ENCODE assay signal across 1 cellular context in genomic region chr1:165871311-165872067, GRCh38.
TF ChIP-seq lines count a peak whose summit lies in the region.

No MANE protein-coding gene starts in this region.

TF ChIP-seq in K562, 482 proteins besides CTCF, POLR2A, EP300 and RAD21 (continued from another document and continues in another):
- TF ChIP-seq, protein P1, sequence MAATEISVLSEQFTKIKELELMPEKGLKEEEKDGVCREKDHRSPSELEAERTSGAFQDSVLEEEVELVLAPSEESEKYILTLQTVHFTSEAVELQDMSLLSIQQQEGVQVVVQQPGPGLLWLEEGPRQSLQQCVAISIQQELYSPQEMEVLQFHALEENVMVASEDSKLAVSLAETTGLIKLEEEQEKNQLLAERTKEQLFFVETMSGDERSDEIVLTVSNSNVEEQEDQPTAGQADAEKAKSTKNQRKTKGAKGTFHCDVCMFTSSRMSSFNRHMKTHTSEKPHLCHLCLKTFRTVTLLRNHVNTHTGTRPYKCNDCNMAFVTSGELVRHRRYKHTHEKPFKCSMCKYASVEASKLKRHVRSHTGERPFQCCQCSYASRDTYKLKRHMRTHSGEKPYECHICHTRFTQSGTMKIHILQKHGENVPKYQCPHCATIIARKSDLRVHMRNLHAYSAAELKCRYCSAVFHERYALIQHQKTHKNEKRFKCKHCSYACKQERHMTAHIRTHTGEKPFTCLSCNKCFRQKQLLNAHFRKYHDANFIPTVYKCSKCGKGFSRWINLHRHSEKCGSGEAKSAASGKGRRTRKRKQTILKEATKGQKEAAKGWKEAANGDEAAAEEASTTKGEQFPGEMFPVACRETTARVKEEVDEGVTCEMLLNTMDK (IDR thresholded peaks at IDR 0.05; ENCODE audit: borderline replicate concordance, insufficient read depth, low read depth, low read length, poor library complexity, severe bottlenecking): peak; percentile 65
- TF ChIP-seq ZKSCAN8 (CRISPR knock-in tag; IDR thresholded peaks at IDR 0.05) (no peak), NR2F6 (CRISPR knock-in tag; IDR thresholded peaks at IDR 0.05) (no peak), MXI1 (IDR thresholded peaks at IDR 0.05; ENCODE audit: low read depth, low read length) (no peak), SRSF9 (IDR thresholded peaks at IDR 0.05; ENCODE audit: borderline replicate concordance, low read depth, low read length) (no peak), CHD4 (IDR thresholded peaks at IDR 0.05; ENCODE audit: insufficient read depth, insufficient replicate concordance, low read depth, low read length, poor library complexity, severe bottlenecking) (peak; percentile 77), ZNF764 (CRISPR knock-in tag; IDR thresholded peaks at IDR 0.05; ENCODE audit: low read depth) (no peak), PYGO2 (tag; IDR thresholded peaks at IDR 0.05) (no peak), SAFB2 (IDR thresholded peaks at IDR 0.05; ENCODE audit: borderline replicate concordance, low read depth, low read length, severe bottlenecking) (no peak), ZNF165 (CRISPR knock-in tag; IDR thresholded peaks at IDR 0.05; ENCODE audit: borderline replicate concordance) (no peak), SRSF3 (IDR thresholded peaks at IDR 0.05; ENCODE audit: insufficient read depth, low read length) (no peak), HSF4 (CRISPR knock-in tag; IDR thresholded peaks at IDR 0.05; ENCODE audit: borderline replicate concordance) (no peak), ZFPM2 (CRISPR knock-in tag; IDR thresholded peaks at IDR 0.05) (no peak), KDM1A (IDR thresholded peaks at IDR 0.05) (0 out of 4 replicates have a peak, but pooled peaks of 1 of the 2 experiments have one; percentile 15), ZNF282 (CRISPR knock-in tag; IDR thresholded peaks at IDR 0.05) (no peak), MTF1 (CRISPR knock-in tag; IDR thresholded peaks at IDR 0.05; ENCODE audit: borderline replicate concordance) (no peak), ZNF239 (CRISPR knock-in tag; IDR thresholded peaks at IDR 0.05) (no peak), ARID2 (IDR thresholded peaks at IDR 0.05) (no peak), ZNF24 (IDR thresholded peaks at IDR 0.05) (peak; percentile 59; the same call in 1 of the 2 replicates), SPI1 (IDR thresholded peaks at IDR 0.05; ENCODE audit: borderline replicate concordance, low read depth, low read length) (0 out of 2 replicates have a peak, but pooled peaks have one; percentile 7), SOX6 (IDR thresholded peaks at IDR 0.05) (0 out of 2 replicates have a peak, but pooled peaks have one; percentile 43), RHOXF2B (CRISPR knock-in tag; conservative IDR thresholded peaks at IDR 0.05) (no peak), ZNF311 (CRISPR knock-in tag; IDR thresholded peaks at IDR 0.05) (no peak), NFATC3 (IDR thresholded peaks at IDR 0.05) (no peak), DMBX1 (CRISPR knock-in tag; IDR thresholded peaks at IDR 0.05; ENCODE audit: borderline replicate concordance) (no peak), ZNF511 (CRISPR knock-in tag; IDR thresholded peaks at IDR 0.05) (no peak), CHCHD3 (CRISPR knock-in tag; IDR thresholded peaks at IDR 0.05) (no peak), MEF2A (IDR thresholded peaks at IDR 0.05; ENCODE audit: control insufficient read depth, low read depth, low read length) (no peak), SIN3B (IDR thresholded peaks at IDR 0.05; ENCODE audit: low read depth) (no peak), FOXM1 (IDR thresholded peaks at IDR 0.05; ENCODE audit: low read depth) (no peak), FOXM1 (CRISPR knock-in tag; IDR thresholded peaks at IDR 0.05; ENCODE audit: low read depth) (no peak), PPARD (CRISPR knock-in tag; IDR thresholded peaks at IDR 0.05) (no peak), CBX8 (IDR thresholded peaks at IDR 0.05; ENCODE audit: borderline replicate concordance, extremely low read depth, low read depth, low read length, poor library complexity, severe bottlenecking) (no peak), RBM15 (IDR thresholded peaks at IDR 0.05; ENCODE audit: insufficient read depth, low read length) (no peak), MCM2 (IDR thresholded peaks at IDR 0.05; ENCODE audit: low read depth) (no peak), ZNF830 (CRISPR knock-in tag; IDR thresholded peaks at IDR 0.05) (no peak), POU5F1 (IDR thresholded peaks at IDR 0.05; ENCODE audit: borderline replicate concordance, low read depth, low read length, partially characterized antibody) (no peak), TEAD2 (tag; IDR thresholded peaks at IDR 0.05) (no peak), ZNF354B (CRISPR knock-in tag; IDR thresholded peaks at IDR 0.05) (no peak), MLLT1 (IDR thresholded peaks at IDR 0.05) (peak in 1 of 2 experiments; percentile 77; a peak in 2 of 4 replicates), RBM22 (IDR thresholded peaks at IDR 0.05; ENCODE audit: low read depth, low read length, poor library complexity, severe bottlenecking) (no peak), HNRNPUL1 (IDR thresholded peaks at IDR 0.05; ENCODE audit: low read length) (no peak), RNF2 (IDR thresholded peaks at IDR 0.05) (no peak), CHD1 (IDR thresholded peaks at IDR 0.05; ENCODE audit: low read length) (no peak), ATF1 (CRISPR knock-in tag; IDR thresholded peaks at IDR 0.05) (no peak), ATF1 (tag; IDR thresholded peaks at IDR 0.05) (no peak), GATAD2A (IDR thresholded peaks at IDR 0.05) (no peak), SUPT5H (IDR thresholded peaks at IDR 0.05) (no peak), BRCA1 (IDR thresholded peaks at IDR 0.05) (no peak), BRCA1 (CRISPR knock-in tag; IDR thresholded peaks at IDR 0.05) (no peak), RFX7 (CRISPR knock-in tag; IDR thresholded peaks at IDR 0.05) (no peak), KLF6 (CRISPR knock-in tag; IDR thresholded peaks at IDR 0.05; ENCODE audit: borderline replicate concordance) (no peak)
- TF ChIP-seq, protein P2, sequence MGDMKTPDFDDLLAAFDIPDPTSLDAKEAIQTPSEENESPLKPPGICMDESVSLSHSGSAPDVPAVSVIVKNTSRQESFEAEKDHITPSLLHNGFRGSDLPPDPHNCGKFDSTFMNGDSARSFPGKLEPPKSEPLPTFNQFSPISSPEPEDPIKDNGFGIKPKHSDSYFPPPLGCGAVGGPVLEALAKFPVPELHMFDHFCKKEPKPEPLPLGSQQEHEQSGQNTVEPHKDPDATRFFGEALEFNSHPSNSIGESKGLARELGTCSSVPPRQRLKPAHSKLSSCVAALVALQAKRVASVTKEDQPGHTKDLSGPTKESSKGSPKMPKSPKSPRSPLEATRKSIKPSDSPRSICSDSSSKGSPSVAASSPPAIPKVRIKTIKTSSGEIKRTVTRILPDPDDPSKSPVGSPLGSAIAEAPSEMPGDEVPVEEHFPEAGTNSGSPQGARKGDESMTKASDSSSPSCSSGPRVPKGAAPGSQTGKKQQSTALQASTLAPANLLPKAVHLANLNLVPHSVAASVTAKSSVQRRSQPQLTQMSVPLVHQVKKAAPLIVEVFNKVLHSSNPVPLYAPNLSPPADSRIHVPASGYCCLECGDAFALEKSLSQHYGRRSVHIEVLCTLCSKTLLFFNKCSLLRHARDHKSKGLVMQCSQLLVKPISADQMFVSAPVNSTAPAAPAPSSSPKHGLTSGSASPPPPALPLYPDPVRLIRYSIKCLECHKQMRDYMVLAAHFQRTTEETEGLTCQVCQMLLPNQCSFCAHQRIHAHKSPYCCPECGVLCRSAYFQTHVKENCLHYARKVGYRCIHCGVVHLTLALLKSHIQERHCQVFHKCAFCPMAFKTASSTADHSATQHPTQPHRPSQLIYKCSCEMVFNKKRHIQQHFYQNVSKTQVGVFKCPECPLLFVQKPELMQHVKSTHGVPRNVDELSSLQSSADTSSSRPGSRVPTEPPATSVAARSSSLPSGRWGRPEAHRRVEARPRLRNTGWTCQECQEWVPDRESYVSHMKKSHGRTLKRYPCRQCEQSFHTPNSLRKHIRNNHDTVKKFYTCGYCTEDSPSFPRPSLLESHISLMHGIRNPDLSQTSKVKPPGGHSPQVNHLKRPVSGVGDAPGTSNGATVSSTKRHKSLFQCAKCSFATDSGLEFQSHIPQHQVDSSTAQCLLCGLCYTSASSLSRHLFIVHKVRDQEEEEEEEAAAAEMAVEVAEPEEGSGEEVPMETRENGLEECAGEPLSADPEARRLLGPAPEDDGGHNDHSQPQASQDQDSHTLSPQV (IDR thresholded peaks at IDR 0.05): 0 out of 2 replicates have a peak, but pooled peaks have one; percentile 45
- TF ChIP-seq, protein P3, sequence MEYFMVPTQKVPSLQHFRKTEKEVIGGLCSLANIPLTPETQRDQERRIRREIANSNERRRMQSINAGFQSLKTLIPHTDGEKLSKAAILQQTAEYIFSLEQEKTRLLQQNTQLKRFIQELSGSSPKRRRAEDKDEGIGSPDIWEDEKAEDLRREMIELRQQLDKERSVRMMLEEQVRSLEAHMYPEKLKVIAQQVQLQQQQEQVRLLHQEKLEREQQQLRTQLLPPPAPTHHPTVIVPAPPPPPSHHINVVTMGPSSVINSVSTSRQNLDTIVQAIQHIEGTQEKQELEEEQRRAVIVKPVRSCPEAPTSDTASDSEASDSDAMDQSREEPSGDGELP (CRISPR knock-in tag; IDR thresholded peaks at IDR 0.05; ENCODE audit: borderline replicate concordance): no peak
- TF ChIP-seq, protein P4, sequence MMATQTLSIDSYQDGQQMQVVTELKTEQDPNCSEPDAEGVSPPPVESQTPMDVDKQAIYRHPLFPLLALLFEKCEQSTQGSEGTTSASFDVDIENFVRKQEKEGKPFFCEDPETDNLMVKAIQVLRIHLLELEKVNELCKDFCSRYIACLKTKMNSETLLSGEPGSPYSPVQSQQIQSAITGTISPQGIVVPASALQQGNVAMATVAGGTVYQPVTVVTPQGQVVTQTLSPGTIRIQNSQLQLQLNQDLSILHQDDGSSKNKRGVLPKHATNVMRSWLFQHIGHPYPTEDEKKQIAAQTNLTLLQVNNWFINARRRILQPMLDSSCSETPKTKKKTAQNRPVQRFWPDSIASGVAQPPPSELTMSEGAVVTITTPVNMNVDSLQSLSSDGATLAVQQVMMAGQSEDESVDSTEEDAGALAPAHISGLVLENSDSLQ (IDR thresholded peaks at IDR 0.05): no peak
- TF ChIP-seq, protein P5, sequence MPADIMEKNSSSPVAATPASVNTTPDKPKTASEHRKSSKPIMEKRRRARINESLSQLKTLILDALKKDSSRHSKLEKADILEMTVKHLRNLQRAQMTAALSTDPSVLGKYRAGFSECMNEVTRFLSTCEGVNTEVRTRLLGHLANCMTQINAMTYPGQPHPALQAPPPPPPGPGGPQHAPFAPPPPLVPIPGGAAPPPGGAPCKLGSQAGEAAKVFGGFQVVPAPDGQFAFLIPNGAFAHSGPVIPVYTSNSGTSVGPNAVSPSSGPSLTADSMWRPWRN (IDR thresholded peaks at IDR 0.05; ENCODE audit: low read depth): no peak
- TF ChIP-seq, protein P6, sequence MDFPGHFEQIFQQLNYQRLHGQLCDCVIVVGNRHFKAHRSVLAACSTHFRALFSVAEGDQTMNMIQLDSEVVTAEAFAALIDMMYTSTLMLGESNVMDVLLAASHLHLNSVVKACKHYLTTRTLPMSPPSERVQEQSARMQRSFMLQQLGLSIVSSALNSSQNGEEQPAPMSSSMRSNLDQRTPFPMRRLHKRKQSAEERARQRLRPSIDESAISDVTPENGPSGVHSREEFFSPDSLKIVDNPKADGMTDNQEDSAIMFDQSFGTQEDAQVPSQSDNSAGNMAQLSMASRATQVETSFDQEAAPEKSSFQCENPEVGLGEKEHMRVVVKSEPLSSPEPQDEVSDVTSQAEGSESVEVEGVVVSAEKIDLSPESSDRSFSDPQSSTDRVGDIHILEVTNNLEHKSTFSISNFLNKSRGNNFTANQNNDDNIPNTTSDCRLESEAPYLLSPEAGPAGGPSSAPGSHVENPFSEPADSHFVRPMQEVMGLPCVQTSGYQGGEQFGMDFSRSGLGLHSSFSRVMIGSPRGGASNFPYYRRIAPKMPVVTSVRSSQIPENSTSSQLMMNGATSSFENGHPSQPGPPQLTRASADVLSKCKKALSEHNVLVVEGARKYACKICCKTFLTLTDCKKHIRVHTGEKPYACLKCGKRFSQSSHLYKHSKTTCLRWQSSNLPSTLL (IDR thresholded peaks at IDR 0.05): no peak
- TF ChIP-seq, protein P7, sequence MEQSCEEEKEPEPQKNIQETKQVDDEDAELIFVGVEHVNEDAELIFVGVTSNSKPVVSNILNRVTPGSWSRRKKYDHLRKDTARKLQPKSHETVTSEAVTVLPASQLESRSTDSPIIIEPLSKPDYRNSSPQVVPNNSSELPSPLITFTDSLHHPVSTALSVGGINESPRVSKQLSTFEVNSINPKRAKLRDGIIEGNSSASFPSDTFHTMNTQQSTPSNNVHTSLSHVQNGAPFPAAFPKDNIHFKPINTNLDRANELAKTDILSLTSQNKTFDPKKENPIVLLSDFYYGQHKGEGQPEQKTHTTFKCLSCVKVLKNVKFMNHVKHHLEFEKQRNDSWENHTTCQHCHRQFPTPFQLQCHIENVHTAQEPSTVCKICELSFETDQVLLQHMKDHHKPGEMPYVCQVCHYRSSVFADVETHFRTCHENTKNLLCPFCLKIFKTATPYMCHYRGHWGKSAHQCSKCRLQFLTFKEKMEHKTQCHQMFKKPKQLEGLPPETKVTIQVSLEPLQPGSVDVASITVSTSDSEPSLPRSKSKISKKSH (CRISPR knock-in tag; IDR thresholded peaks at IDR 0.05): no peak
